In genomic region chr9:6757988-6758417, GRCh38 we compare ENCODE assay signal across 8 cellular contexts. TPM values are rescaled to one million over a fixed set of nuclear protein-coding genes. Genes with fewer than 3 reads are reported as not detected.
DNase-seq lines count a peak whose midpoint lies in the region; ATAC-seq and TF ChIP-seq lines count a peak whose summit lies in the region.

No MANE protein-coding gene starts in this region.

- TF ChIP-seq CTCF in GM06990 (IDR thresholded peaks at IDR 0.05; ENCODE audit: insufficient read depth, low read length, poor library complexity, severe bottlenecking) (no peak), colonic mucosa (IDR thresholded peaks at IDR 0.05) (no peak), vagina (IDR thresholded peaks at IDR 0.05) (no peak)

- H3K9me3 Mint-ChIP-seq in IgD-negative memory B cell, result no peaks in the 10 kb centered on the region

- H3K27ac ChIP-seq in colonic mucosa, result peak overlapping the region; percentile 87
- peak overlapping the region; percentile 92 for H3K27ac ChIP-seq in mesodermal cell (ENCODE audit: low read depth, low read length, severe bottlenecking)
- H3K27ac ChIP-seq in vagina, result peak overlapping the region; percentile 99

- H3K9ac ChIP-seq in colonic mucosa (ENCODE audit: low read depth in 2 of 2, low read length in 2 of 2), result peak overlapping the region; percentile 85 to 91

- H3K4me3 ChIP-seq in GM06990 (replicated peaks; ENCODE audit: low read depth, low read length) (peak overlapping the region; percentile 98), colonic mucosa (peak overlapping the region; percentile 72), mesodermal cell (ENCODE audit: extremely low read depth, insufficient read depth, low read length, poor library complexity, severe bottlenecking) (peak overlapping the region; percentile 90), vagina (peak overlapping the region; percentile 61 to 100)

- TF ChIP-seq POLR2A in vagina (IDR thresholded peaks at IDR 0.05), result no peak

- H3K27me3 Mint-ChIP-seq in IgD-negative memory B cell, result no peaks in the 10 kb centered on the region

- WGBS in mesodermal cell (ENCODE audit: insufficient coverage in 2 of 2), 2 experiments, result 0% methylated on average over 35 to 38 of the region's 50 CpGs

- H3K4me1 Mint-ChIP-seq in IgD-negative memory B cell, result peaks cover 19 to 25% (median 19%) of the 10 kb centered on the region in 3 donors

- no peaks in the 10 kb centered on the region for H3K4me1 ChIP-seq in colonic mucosa
- H3K4me1 ChIP-seq in mesodermal cell (ENCODE audit: control insufficient read depth, insufficient read depth, low read length, poor library complexity, severe bottlenecking), result no peaks in the 10 kb centered on the region
- peaks cover 15% of the 10 kb centered on the region for H3K4me1 ChIP-seq in vagina

- no peaks in the 10 kb centered on the region for H3K36me3 ChIP-seq in GM06990 (ENCODE audit: control insufficient read depth, insufficient read depth, low read length)
- H3K36me3 ChIP-seq in colonic mucosa, result no peaks in the 10 kb centered on the region
- no peaks in the 10 kb centered on the region for H3K36me3 ChIP-seq in mesodermal cell (ENCODE audit: control insufficient read depth, insufficient read depth, low read length)
- H3K36me3 ChIP-seq in vagina, result no peaks in the 10 kb centered on the region

- peak overlapping the region; percentile 95 to 100 (median 96) for H3K4me3 Mint-ChIP-seq in IgD-negative memory B cell

- H3K36me3 Mint-ChIP-seq in IgD-negative memory B cell, result no peaks in the 10 kb centered on the region

- intact Hi-C loops in colonic mucosa (cut with DNase I), result loop anchor here (5.0 kb wide), 1 partner anchor 76 kb away; no protein-coding TSS in a partner anchor
- intact Hi-C loops in vagina (cut with DNase I), result loop anchor here (5.0 kb wide), 2 partner anchors 76 to 346 kb away; partner anchors contain the start of gene UHRF2

- H3K27me3 ChIP-seq in GM06990 (replicated peaks; ENCODE audit: control insufficient read depth, insufficient read depth, low read length) (no peaks in the 10 kb centered on the region), colonic mucosa (no peaks in the 10 kb centered on the region), vagina (no peaks in the 10 kb centered on the region)

- no peaks in the 10 kb centered on the region for H3K9me3 ChIP-seq in colonic mucosa
- H3K9me3 ChIP-seq in mesodermal cell (ENCODE audit: control insufficient read depth, low read length), result peaks cover under 1% of the 10 kb centered on the region
- no peaks in the 10 kb centered on the region for H3K9me3 ChIP-seq in vagina

- peak overlapping the region; percentile 98 to 100 (median 99) for H3K27ac Mint-ChIP-seq in IgD-negative memory B cell

- DNase-seq in GM06990 (ENCODE audit: extremely low read depth, insufficient read length) (no peak), colonic mucosa (no peak), vagina (ENCODE audit: extremely low spot score in 2 of 2) (no peak), NCI-H1436 (lab: John Stamatoyannopoulos, UW) (no peak), SW 1271 (lab: John Stamatoyannopoulos, UW) (no peak)

- peak; percentile 10 for ATAC-seq in GM21619 (IDR thresholded peaks at IDR 0.05; ENCODE audit: unreplicated experiment)

RNA-seq across cellular contexts. Expression of gene KDM4C, which starts 0.2 kb away (rescaled TPM):
- 31.6 TPM for polyA plus RNA-seq in IgD-negative memory B cell
- total RNA-seq in colonic mucosa (10 to 100 TPM; 37.3 to 42.0 TPM), vagina (35.6 TPM)
- polyA plus RNA-seq in mesodermal cell (2013, experiment 1 of 2), result 7.0 TPM
- polyA plus RNA-seq in mesodermal cell (2013, experiment 2 of 2), result 6.4 TPM
